22 cellular contexts compared by ENCODE assay signal in the genomic region with DNA sequence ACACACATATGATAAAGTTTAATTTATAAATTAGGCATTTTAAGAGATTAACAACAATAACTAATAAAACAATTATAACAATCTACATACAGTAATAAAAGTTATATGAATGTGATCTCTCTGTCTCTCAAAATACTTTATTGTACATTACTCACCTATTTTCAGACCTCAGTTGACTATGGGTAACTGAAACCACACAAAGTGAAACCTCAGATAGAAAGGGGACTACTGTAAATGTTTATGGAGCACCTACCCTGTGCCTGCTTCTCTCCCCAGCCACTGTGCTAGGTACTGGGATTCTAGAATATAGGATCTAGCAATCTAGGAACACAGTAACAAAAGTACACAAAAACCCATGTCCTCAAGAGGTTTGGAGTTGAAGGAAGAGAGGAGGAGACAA.
"Had no signal": no experiment of that assay in that cellular context is flagged by ENCODE, and none has a peak within 500 bp of the region (broad histone marks: within the 10 kb centered on the region; RNA-seq: fewer than 3 reads in every experiment).

No MANE protein-coding gene starts in this region.

- H3K4me3 ChIP-seq: breast epithelium, colonic mucosa, esophagus muscularis mucosa, left lung, lung, stomach, suprapubic skin, tibial nerve had no signal

- H3K79me2 ChIP-seq: parathyroid adenoma had no signal

- H3K27ac ChIP-seq: breast epithelium, colonic mucosa, esophagus muscularis mucosa, left lung, parathyroid adenoma, stomach, suprapubic skin, tibial nerve had no signal

- H3K4me3 Mint-ChIP-seq: activated CD4-positive, alpha-beta memory T cell treated with anti-CD3 and anti-CD28 coated beads, Interleukin-2, amount 10 ng/mL, durations not matched to agents 7 days and 5 days; naive B cell; T-helper 1 cell treated with Interleukin-12 subunit alpha and Interleukin-12 subunit beta and Interleukin-4 antibody, amounts not matched to agents 30 μg/mL and 1 μg/mL, for 36 hours; WTC11 had no signal

- H3K36me3 Mint-ChIP-seq: WTC11 had no signal

- H2AFZ ChIP-seq: parathyroid adenoma had no signal

- H3K9me3 Mint-ChIP-seq: activated CD4-positive, alpha-beta memory T cell treated with anti-CD3 and anti-CD28 coated beads, Interleukin-2, amount 10 ng/mL, durations not matched to agents 7 days and 5 days; T-helper 1 cell treated with Interleukin-12 subunit alpha and Interleukin-12 subunit beta and Interleukin-4 antibody, amounts not matched to agents 30 μg/mL and 1 μg/mL, for 36 hours had no signal

- H3K9ac ChIP-seq: parathyroid adenoma had no signal

- FAIRE-seq: frontal cortex had no signal

- H3K27me3 Mint-ChIP-seq: activated CD4-positive, alpha-beta memory T cell treated with anti-CD3 and anti-CD28 coated beads, Interleukin-2, amount 10 ng/mL, durations not matched to agents 7 days and 5 days had no signal

- DNase-seq: activated CD4-positive, alpha-beta memory T cell treated with anti-CD3 and anti-CD28 coated beads, Interleukin-2, amount 10 ng/mL, durations not matched to agents 7 days and 5 days; amniotic stem cell; colonic mucosa; glutamatergic neuron; hippocampal formation; kidney glomerular epithelial cell; left lung; naive B cell; nucleus accumbens; right cardiac atrium; stimulated activated CD4-positive, alpha-beta T cell treated with anti-CD3 and anti-CD28 coated beads, Interleukin-4, amount 100 ng/mL, for 24 hours; stomach; T1000 had no signal

- H3K9me3 ChIP-seq: breast epithelium, colonic mucosa, esophagus muscularis mucosa, left lung, stomach, suprapubic skin, tibial nerve had no signal

- H3K27me3 ChIP-seq: colonic mucosa, esophagus muscularis mucosa had no signal

- H3K27ac Mint-ChIP-seq: activated CD4-positive, alpha-beta memory T cell treated with anti-CD3 and anti-CD28 coated beads, Interleukin-2, amount 10 ng/mL, durations not matched to agents 7 days and 5 days; naive B cell; T-helper 1 cell treated with Interleukin-12 subunit alpha and Interleukin-12 subunit beta and Interleukin-4 antibody, amounts not matched to agents 30 μg/mL and 1 μg/mL, for 36 hours; WTC11 had no signal

- H3K36me3 ChIP-seq: breast epithelium, colonic mucosa, esophagus muscularis mucosa, left lung, stomach, suprapubic skin, tibial nerve had no signal

- H3K4me1 ChIP-seq: breast epithelium, colonic mucosa, left lung, parathyroid adenoma had no signal

- ATAC-seq: left lung, right cardiac atrium, WTC11 had no signal
